ENCODE assay signal across 21 cellular contexts in the genomic region with DNA sequence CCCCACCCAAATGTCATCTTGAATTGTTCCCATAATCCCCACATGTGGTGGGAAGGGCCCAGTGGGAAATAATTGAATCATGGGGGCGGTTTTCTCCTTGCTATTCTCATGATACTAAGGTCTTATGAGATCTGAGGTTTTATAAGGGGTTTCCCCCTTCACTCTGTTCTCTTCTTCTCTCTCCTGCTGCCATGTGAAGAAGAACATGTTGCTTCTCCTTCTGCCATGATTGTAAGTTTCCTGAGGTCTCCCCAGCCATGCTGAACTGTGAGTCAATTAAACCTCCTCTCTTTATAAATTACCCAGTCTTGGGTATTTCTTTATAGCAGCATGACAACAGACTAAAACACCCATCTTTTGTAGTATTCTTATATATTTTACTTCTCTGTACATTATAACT. TPM values are rescaled to one million over a fixed set of nuclear protein-coding genes. Genes with fewer than 3 reads are reported as not detected.
DNase-seq lines count a peak whose midpoint lies in the region; ATAC-seq, FAIRE-seq and TF ChIP-seq lines count a peak whose summit lies in the region.
"Had no signal": no experiment of that assay in that cellular context is flagged by ENCODE, and none has a peak within 500 bp of the region (broad histone marks: within the 10 kb centered on the region; RNA-seq: fewer than 3 reads in every experiment).

No MANE protein-coding gene starts in this region.

- intact Hi-C loops in GM12878 (cut with micrococcal nuclease; ENCODE audit: unreplicated experiment), result no loop called here

- H3K4me1 ChIP-seq in DND-41 (ENCODE audit: insufficient read depth, low read length) (peaks cover 32% of the 10 kb centered on the region), GM12878 (ENCODE audit: control insufficient read depth, insufficient read depth, low read length) (peaks cover 8% of the 10 kb centered on the region; the same call in 1 of the 2 replicates)
- H3K4me1 ChIP-seq: Caco-2 had no signal

- no peaks in the 10 kb centered on the region for H3K79me2 ChIP-seq in DND-41 (ENCODE audit: insufficient read depth, low read length)
- no peaks in the 10 kb centered on the region for H3K79me2 ChIP-seq in GM12878 (ENCODE audit: control insufficient read depth, insufficient read depth, low read length)

- no peak for DNase-seq in activated naive CD4-positive, alpha-beta T cell treated with anti-CD3 and anti-CD28 coated beads, Interleukin-2, amount 10 ng/mL, durations not matched to agents 7 days and 5 days
- no peak for DNase-seq in activated naive CD4-positive, alpha-beta T cell treated with anti-CD3 and anti-CD28 coated beads, Interleukin-2, amount 50 U/mL, for 16 hours
- no peak for DNase-seq in DND-41
- no peak for DNase-seq in GM12878 (ENCODE audit: low read depth, low spot score)
- no peak for DNase-seq in DMS 273 treated with DMSO at 0.1 percent for 48 hours (lab: John Stamatoyannopoulos, UW)
- DNase-seq in activated CD8-positive, alpha-beta memory T cell treated with anti-CD3 and anti-CD28 coated beads, Interleukin-2, amount 50 U/mL, for 4 hours, result no peak
- DNase-seq: Caco-2; CD8-positive, alpha-beta T cell; DMS79 treated with DMSO at 0.1 percent for 48 hours; GM23248; H7; HCEC 1CT had no signal

- RAD21 ChIA-PET in GM12878 (lab: Charles Lee; ENCODE audit: unreplicated experiment), result no interaction called here

- POLR2A ChIA-PET in GM12878 (lab: Charles Lee), result interaction anchor here (0.6 kb wide), 1 partner anchor 261 kb away, joined by 6 read pairs; no protein-coding TSS in a partner anchor

- 0% methylated on average over 1 of the region's 1 CpG for WGBS in GM12878 (ENCODE audit: insufficient coverage, insufficient replicate concordance, low lambda C conversion rate, missing lambda C conversion rate)

- TF ChIP-seq POLR2A in GM12878 (IDR thresholded peaks at IDR 0.05; ENCODE audit: low read depth, low read length), result no peak

- no peak for ATAC-seq in DND-41 (ENCODE audit: insufficient read depth, low read depth)
- no peak for ATAC-seq in GM12878
- ATAC-seq: CD8-positive, alpha-beta T cell had no signal

- CTCF ChIA-PET in activated naive CD4-positive, alpha-beta T cell treated with anti-CD3 and anti-CD28 coated beads, Interleukin-2, amount 10 ng/mL, durations not matched to agents 7 days and 5 days (lab: Charles Lee), result no interaction called here
- CTCF ChIA-PET in GM12878 (lab: Yijun Ruan, JAX), result interaction anchor here (0.7 to 1.8 kb wide), 3 partner anchors 15 to 224 kb away, joined by 3 to 6 read pairs (median 4); no protein-coding TSS in a partner anchor

- peaks cover 7% of the 10 kb centered on the region for H3K9me3 ChIP-seq in DND-41 (ENCODE audit: insufficient read depth, low read length, severe bottlenecking)
- H3K9me3 ChIP-seq in GM12878 (replicated peaks; ENCODE audit: control insufficient read depth, insufficient read depth, low read length), result peaks cover 12% of the 10 kb centered on the region; the same call in 2 of the 3 replicates
- H3K9me3 ChIP-seq: Caco-2 had no signal

- H3K4me3 ChIP-seq in DND-41 (ENCODE audit: low read depth in 1 of 2, low read length in 2 of 2) (no peak overlapping the region), GM12878 (no peak overlapping the region)
- H3K4me3 ChIP-seq: BLaER1, GM23248 had no signal

- TF ChIP-seq RAD21 in GM12878 (IDR thresholded peaks at IDR 0.05; ENCODE audit: insufficient read depth, low read depth, low read length), result no peak

- in situ Hi-C loops in GM12878 (cut with MboI), result loop anchor here (25.0 kb wide), 1 partner anchor 1678 kb away; a partner anchor contains a TSS

- peaks cover 20% of the 10 kb centered on the region for H3K27me3 Mint-ChIP-seq in activated naive CD4-positive, alpha-beta T cell treated with anti-CD3 and anti-CD28 coated beads, Interleukin-2, amount 10 ng/mL, durations not matched to agents 7 days and 5 days

- no peak for TF ChIP-seq EP300 in GM12878 (IDR thresholded peaks at IDR 0.05; ENCODE audit: borderline replicate concordance in 1 of 2, control insufficient read depth in 1 of 2, low read depth in 2 of 2, low read length in 2 of 2)

- H4K20me1 ChIP-seq in DND-41 (ENCODE audit: insufficient read depth, low read length) (no peaks in the 10 kb centered on the region), GM12878 (ENCODE audit: control insufficient read depth, insufficient read depth) (no peaks in the 10 kb centered on the region)
- H4K20me1 ChIP-seq: BLaER1 had no signal

- peaks cover 16% of the 10 kb centered on the region for H3K9me3 Mint-ChIP-seq in activated naive CD4-positive, alpha-beta T cell treated with anti-CD3 and anti-CD28 coated beads, Interleukin-2, amount 10 ng/mL, durations not matched to agents 7 days and 5 days

- no peak overlapping the region for H3K4me3 Mint-ChIP-seq in activated naive CD4-positive, alpha-beta T cell treated with anti-CD3 and anti-CD28 coated beads, Interleukin-2, amount 10 ng/mL, durations not matched to agents 7 days and 5 days
- H3K4me3 Mint-ChIP-seq: B cell; CD8-positive, alpha-beta T cell had no signal

- H3K4me2 ChIP-seq in DND-41 (ENCODE audit: insufficient read depth, low read length), result 0 out of 2 replicates have a peak overlapping the region, but pooled peaks have one; percentile 38
- no peak overlapping the region for H3K4me2 ChIP-seq in GM12878 (ENCODE audit: control insufficient read depth, insufficient read depth)

- TF ChIP-seq CTCF in DND-41 (IDR thresholded peaks at IDR 0.05; ENCODE audit: borderline replicate concordance, extremely low read depth, low read length, poor library complexity, severe bottlenecking) (no peak), GM12878 (IDR thresholded peaks at IDR 0.05 in 2 of 3, conservative IDR thresholded peaks at IDR 0.05 in 1 of 3; ENCODE audit: control insufficient read depth in 2 of 3, extremely low read depth in 1 of 3, insufficient read depth in 1 of 3, low read depth in 3 of 3, low read length in 3 of 3) (no peak)

- FAIRE-seq in GM12878 (lab: Jason Lieb, UNC), result no peak
- FAIRE-seq: A204.1, G401.6, GM19239, H1 had no signal

- peaks cover 3% of the 10 kb centered on the region for H3K36me3 Mint-ChIP-seq in activated naive CD4-positive, alpha-beta T cell treated with anti-CD3 and anti-CD28 coated beads, Interleukin-2, amount 10 ng/mL, durations not matched to agents 7 days and 5 days
- H3K36me3 Mint-ChIP-seq: CD4-positive, CD25-positive, alpha-beta regulatory T cell; CD8-positive, alpha-beta T cell had no signal

- no TSS peak for BruUV-seq in GM12878 (replicated peaks; lab: Mats Ljungman, UMichigan)

- no peaks in the 10 kb centered on the region for H3K4me1 Mint-ChIP-seq in activated naive CD4-positive, alpha-beta T cell treated with anti-CD3 and anti-CD28 coated beads, Interleukin-2, amount 10 ng/mL, durations not matched to agents 7 days and 5 days
- H3K4me1 Mint-ChIP-seq: B cell; CD4-positive, CD25-positive, alpha-beta regulatory T cell had no signal

- H3K9ac ChIP-seq in DND-41 (ENCODE audit: low read depth, low read length), result no peak overlapping the region
- no peak overlapping the region for H3K9ac ChIP-seq in GM12878 (ENCODE audit: control insufficient read depth, insufficient read depth, low read length)
- H3K9ac ChIP-seq: BLaER1, GM23248 had no signal

- H2AFZ ChIP-seq in DND-41 (ENCODE audit: low read depth, low read length), result no peak overlapping the region
- H2AFZ ChIP-seq in GM12878 (ENCODE audit: control insufficient read depth, low read depth, low read length), result no peak overlapping the region
- H2AFZ ChIP-seq: GM23248 had no signal

- no peaks in the 10 kb centered on the region for H3K36me3 ChIP-seq in DND-41 (ENCODE audit: insufficient read depth, low read length)
- H3K36me3 ChIP-seq in GM12878 (ENCODE audit: control insufficient read depth in 2 of 2, insufficient read depth in 2 of 2, low read length in 1 of 2), result no peaks in the 10 kb centered on the region
- H3K36me3 ChIP-seq: BLaER1 had no signal

- SMC1A ChIA-PET in GM12878 (lab: Charles Lee; ENCODE audit: uncharacterized antibody, unreplicated experiment), result interaction anchor here (1.0 kb wide), 1 partner anchor 241 kb away, joined by 3 read pairs; no protein-coding TSS in a partner anchor

- H3K27ac Mint-ChIP-seq in activated naive CD4-positive, alpha-beta T cell treated with anti-CD3 and anti-CD28 coated beads, Interleukin-2, amount 10 ng/mL, durations not matched to agents 7 days and 5 days, result peak overlapping the region; percentile 7
- H3K27ac Mint-ChIP-seq: B cell; CD4-positive, CD25-positive, alpha-beta regulatory T cell; CD8-positive, alpha-beta T cell had no signal

- peaks cover 1% of the 10 kb centered on the region for H3K27me3 ChIP-seq in DND-41 (ENCODE audit: insufficient read depth, low read length, poor library complexity)
- no peaks in the 10 kb centered on the region for H3K27me3 ChIP-seq in GM12878 (replicated peaks in 1 of 2; ENCODE audit: control insufficient read depth in 2 of 2, insufficient read depth in 2 of 2, low read length in 1 of 2)
- H3K27me3 ChIP-seq: BLaER1 had no signal

- H3K27ac ChIP-seq in DND-41 (ENCODE audit: low read length) (no peak overlapping the region), GM12878 (ENCODE audit: control insufficient read depth, insufficient read depth) (no peak overlapping the region)
- H3K27ac ChIP-seq: 22Rv1, BLaER1, C4-2B, GM23248 had no signal

RNA-seq across cellular contexts. Expression of a gene that starts 4.4 kb away (rescaled TPM):
- 2.3 and 4.0 TPM in 2 replicates for total RNA-seq in GM12878 (2013; cell fraction: nucleolus; rRNA removed)
- total RNA-seq in GM12878 (2014; rRNA removed), result 2.3 and 4.3 TPM in 2 replicates
- 4.8 and 5.1 TPM in 2 replicates for total RNA-seq in GM12878 (2014; rRNA removed; fragmentation: Illumina TruSeq; extraction: Trizol)
- total RNA-seq in GM12878 (2021), result 5.1 and 5.2 TPM in 2 replicates
- polyA plus RNA-seq in GM12878 (2011; ENCODE audit: low read depth), result 2.2 TPM
- polyA plus RNA-seq in GM12878 (2011; rRNA removed), result 2.1 and 2.4 TPM in 2 replicates
- polyA plus RNA-seq in GM12878 (2011; cell fraction: cytosol; rRNA removed), result 1.1 and 1.9 TPM in 2 replicates
- polyA plus RNA-seq in GM12878 (2011; cell fraction: nucleus; rRNA removed), result 1.5 and 2.1 TPM in 2 replicates
- 2.5 and 2.9 TPM in 2 replicates for polyA plus RNA-seq in GM12878 (2012)
- polyA plus RNA-seq in GM12878 (2014; fragmentation: Illumina TruSeq; extraction: Trizol), result 4.6 and 7.2 TPM in 2 replicates
- 1 to 10 TPM; 1.6 to 2.0 TPM for polyA plus RNA-seq in GM12878 (2014; fragmentation: Nextera tagmentation; extraction: Ambion mirVana)
- polyA plus RNA-seq in GM12878 (2014; rRNA removed), result 3.0 and 3.8 TPM in 2 replicates
- 1 to 10 TPM; 2.8 to 3.0 TPM for polyA plus RNA-seq in GM12878 (2016; fragmentation: Nextera tagmentation; extraction: Ambion mirVana)
- 4.8 and 5.7 TPM in 2 replicates for polyA minus RNA-seq in GM12878 (2011; rRNA and poly(A)+ RNA removed)
- 1.9 and 3.5 TPM in 2 replicates for polyA minus RNA-seq in GM12878 (2011; cell fraction: cytosol; rRNA and poly(A)+ RNA removed)
- polyA minus RNA-seq in GM12878 (2011; cell fraction: nucleus; rRNA and poly(A)+ RNA removed), result 1.9 and 2.4 TPM in 2 replicates

RNA-seq across cellular contexts. Expression of a gene that starts 9.4 kb away (rescaled TPM):
- 8.9 and 9.1 TPM in 2 replicates for total RNA-seq in GM12878 (2013; cell fraction: nucleolus; rRNA removed)
- total RNA-seq in GM12878 (2014; rRNA removed) (2.8 and 3.4 TPM in 2 replicates), GM12878 (2014; rRNA removed; fragmentation: Illumina TruSeq; extraction: Trizol) (3.4 and 3.6 TPM in 2 replicates), GM12878 (2021) (3.9 and 4.3 TPM in 2 replicates)
- polyA plus RNA-seq in GM12878 (2011; ENCODE audit: low read depth), result 1.00 TPM
- polyA plus RNA-seq in GM12878 (2011; rRNA removed) (2.9 and 3.3 TPM in 2 replicates), GM12878 (2014; fragmentation: Illumina TruSeq; extraction: Trizol) (2.5 and 3.6 TPM in 2 replicates), GM12878 (2014; fragmentation: Nextera tagmentation; extraction: Ambion mirVana) (1 to 10 TPM in 1 of 2 experiments, under 1 TPM in 1; 0.86 to 1.1 TPM), GM12878 (2014; rRNA removed) (2.6 and 3.0 TPM in 2 replicates), GM12878 (2016; fragmentation: Nextera tagmentation; extraction: Ambion mirVana) (1 to 10 TPM; 2.8 to 3.2 TPM)
- 1.6 and 1.7 TPM in 2 replicates for polyA plus RNA-seq in GM12878 (2011; cell fraction: cytosol; rRNA removed)
- polyA plus RNA-seq in GM12878 (2011; cell fraction: nucleus; rRNA removed), result 2.2 and 2.8 TPM in 2 replicates
- polyA plus RNA-seq in GM12878 (2012), result 1.1 and 2.2 TPM in 2 replicates
- 1.5 and 1.9 TPM in 2 replicates for polyA minus RNA-seq in GM12878 (2011; rRNA and poly(A)+ RNA removed)
- polyA minus RNA-seq in GM12878 (2011; cell fraction: cytosol; rRNA and poly(A)+ RNA removed), result 0.67 and 1.5 TPM in 2 replicates
- 0.97 and 1.7 TPM in 2 replicates for polyA minus RNA-seq in GM12878 (2011; cell fraction: nucleus; rRNA and poly(A)+ RNA removed)

RNA-seq across cellular contexts. Expression of a gene that starts 58.9 kb away (rescaled TPM):
- total RNA-seq in GM12878 (2013; cell fraction: nucleolus; rRNA removed), result 6.6 and 7.0 TPM in 2 replicates
- 3.7 and 4.4 TPM in 2 replicates for total RNA-seq in GM12878 (2014; rRNA removed)
- total RNA-seq in GM12878 (2014; rRNA removed; fragmentation: Illumina TruSeq; extraction: Trizol), result 3.9 and 4.2 TPM in 2 replicates
- total RNA-seq in GM12878 (2021), result 3.0 and 3.7 TPM in 2 replicates
- polyA plus RNA-seq in GM12878 (2011; ENCODE audit: low read depth), result 1.3 TPM
- 1.9 and 2.5 TPM in 2 replicates for polyA plus RNA-seq in GM12878 (2011; rRNA removed)
- 1.0 and 1.5 TPM in 2 replicates for polyA plus RNA-seq in GM12878 (2011; cell fraction: cytosol; rRNA removed)
- 3.1 and 3.6 TPM in 2 replicates for polyA plus RNA-seq in GM12878 (2011; cell fraction: nucleus; rRNA removed)
- polyA plus RNA-seq in GM12878 (2012), result 1.5 and 1.7 TPM in 2 replicates
- 4.4 and 4.8 TPM in 2 replicates for polyA plus RNA-seq in GM12878 (2014; fragmentation: Illumina TruSeq; extraction: Trizol)
- polyA plus RNA-seq in GM12878 (2014; fragmentation: Nextera tagmentation; extraction: Ambion mirVana), result 1 to 10 TPM; 2.0 to 2.2 TPM
- 2.9 and 3.8 TPM in 2 replicates for polyA plus RNA-seq in GM12878 (2014; rRNA removed)
- 1 to 10 TPM; 4.5 to 4.9 TPM for polyA plus RNA-seq in GM12878 (2016; fragmentation: Nextera tagmentation; extraction: Ambion mirVana)
- 1.0 and 2.0 TPM in 2 replicates for polyA minus RNA-seq in GM12878 (2011; rRNA and poly(A)+ RNA removed)
- polyA minus RNA-seq in GM12878 (2011; cell fraction: cytosol; rRNA and poly(A)+ RNA removed), result 0.83 and 0.94 TPM in 2 replicates
- 1.1 TPM in 2 replicates for polyA minus RNA-seq in GM12878 (2011; cell fraction: nucleus; rRNA and poly(A)+ RNA removed)

RNA-seq across cellular contexts. Expression of a gene that starts 59.2 kb away (rescaled TPM):
- total RNA-seq in GM12878 (2013; cell fraction: nucleolus; rRNA removed), result 37.0 and 37.6 TPM in 2 replicates
- total RNA-seq in GM12878 (2014; rRNA removed) (8.5 and 9.9 TPM in 2 replicates), GM12878 (2014; rRNA removed; fragmentation: Illumina TruSeq; extraction: Trizol) (12.2 and 12.8 TPM in 2 replicates), GM12878 (2021) (7.9 and 8.2 TPM in 2 replicates)
- polyA plus RNA-seq in GM12878 (2011; ENCODE audit: low read depth), result 2.1 TPM
- polyA plus RNA-seq in GM12878 (2011; rRNA removed) (12.0 and 17.6 TPM in 2 replicates), GM12878 (2014; fragmentation: Illumina TruSeq; extraction: Trizol) (10.1 and 10.9 TPM in 2 replicates), GM12878 (2014; fragmentation: Nextera tagmentation; extraction: Ambion mirVana) (1 to 10 TPM; 1.2 to 1.6 TPM), GM12878 (2014; rRNA removed) (6.2 and 6.7 TPM in 2 replicates), GM12878 (2016; fragmentation: Nextera tagmentation; extraction: Ambion mirVana) (1 to 10 TPM; 3.9 to 4.2 TPM)
- 4.4 and 5.3 TPM in 2 replicates for polyA plus RNA-seq in GM12878 (2011; cell fraction: cytosol; rRNA removed)
- polyA plus RNA-seq in GM12878 (2011; cell fraction: nucleus; rRNA removed), result 11.0 and 11.9 TPM in 2 replicates
- polyA plus RNA-seq in GM12878 (2012), result 3.0 and 3.6 TPM in 2 replicates
- 12.2 and 14.6 TPM in 2 replicates for polyA minus RNA-seq in GM12878 (2011; rRNA and poly(A)+ RNA removed)
- polyA minus RNA-seq in GM12878 (2011; cell fraction: cytosol; rRNA and poly(A)+ RNA removed), result 3.9 and 5.2 TPM in 2 replicates
- 13.9 and 18.1 TPM in 2 replicates for polyA minus RNA-seq in GM12878 (2011; cell fraction: nucleus; rRNA and poly(A)+ RNA removed)
